ENCODE assay signal across 1 cellular context in the genomic region with DNA sequence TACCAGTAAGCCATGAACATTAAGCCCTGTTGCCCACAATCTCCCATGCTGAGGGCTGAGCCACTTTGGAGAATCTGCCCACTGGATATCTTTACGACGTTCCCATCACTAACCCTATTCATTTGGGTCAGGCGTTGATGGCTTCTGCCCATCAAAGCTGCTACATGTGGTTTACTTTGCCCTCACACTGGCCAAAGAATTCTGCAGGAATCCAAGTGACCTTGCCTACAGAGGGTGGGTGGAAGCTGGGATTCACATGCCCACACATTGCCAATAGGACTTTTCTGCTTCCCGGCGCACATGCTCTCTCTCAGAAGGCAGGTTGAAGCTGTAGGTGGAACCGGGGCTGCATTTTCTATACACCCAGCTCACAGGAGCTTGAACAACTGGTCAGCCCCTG.
TF ChIP-seq lines count a peak whose summit lies in the region.

No MANE protein-coding gene starts in this region.

TF ChIP-seq in endothelial cell of umbilical vein, 7 proteins besides CTCF, POLR2A, EP300 and RAD21 (continued from another document):
- TF ChIP-seq, protein P1, sequence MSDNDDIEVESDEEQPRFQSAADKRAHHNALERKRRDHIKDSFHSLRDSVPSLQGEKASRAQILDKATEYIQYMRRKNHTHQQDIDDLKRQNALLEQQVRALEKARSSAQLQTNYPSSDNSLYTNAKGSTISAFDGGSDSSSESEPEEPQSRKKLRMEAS (IDR thresholded peaks at IDR 0.05; ENCODE audit: insufficient read depth, insufficient read length), result no peak
- TF ChIP-seq GATA2 (IDR thresholded peaks at IDR 0.05; ENCODE audit: insufficient read depth, insufficient read length, low read depth, low read length) (no peak), MYC (IDR thresholded peaks at IDR 0.05; ENCODE audit: low read depth, low read length) (no peak)
